Comparison of ENCODE assay signal across 1 cellular context in the genomic region with DNA sequence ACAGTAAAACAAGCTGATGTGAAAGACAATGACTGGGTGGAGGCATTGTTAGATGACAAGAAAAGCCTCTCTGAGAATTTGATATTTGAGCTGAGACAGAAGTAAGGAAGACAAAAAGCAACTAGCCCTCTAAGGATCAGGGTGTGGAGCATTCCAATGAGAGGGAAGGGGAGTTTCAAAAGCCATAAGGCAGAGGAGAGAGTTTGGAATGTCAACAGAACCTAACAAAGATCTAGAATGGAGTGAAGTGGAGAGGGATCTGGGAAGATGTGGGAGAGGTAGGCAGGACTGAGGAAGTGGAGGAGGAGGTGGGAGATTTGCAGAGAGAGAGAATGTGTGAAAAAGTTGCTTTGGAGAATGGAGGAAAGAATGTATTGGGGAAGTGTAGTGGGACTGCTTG.
TF ChIP-seq lines count a peak whose summit lies in the region.

No MANE protein-coding gene starts in this region.

TF ChIP-seq in HEK293, 187 proteins besides CTCF, POLR2A, EP300 and RAD21 (continued from another document):
- TF ChIP-seq, protein P1, sequence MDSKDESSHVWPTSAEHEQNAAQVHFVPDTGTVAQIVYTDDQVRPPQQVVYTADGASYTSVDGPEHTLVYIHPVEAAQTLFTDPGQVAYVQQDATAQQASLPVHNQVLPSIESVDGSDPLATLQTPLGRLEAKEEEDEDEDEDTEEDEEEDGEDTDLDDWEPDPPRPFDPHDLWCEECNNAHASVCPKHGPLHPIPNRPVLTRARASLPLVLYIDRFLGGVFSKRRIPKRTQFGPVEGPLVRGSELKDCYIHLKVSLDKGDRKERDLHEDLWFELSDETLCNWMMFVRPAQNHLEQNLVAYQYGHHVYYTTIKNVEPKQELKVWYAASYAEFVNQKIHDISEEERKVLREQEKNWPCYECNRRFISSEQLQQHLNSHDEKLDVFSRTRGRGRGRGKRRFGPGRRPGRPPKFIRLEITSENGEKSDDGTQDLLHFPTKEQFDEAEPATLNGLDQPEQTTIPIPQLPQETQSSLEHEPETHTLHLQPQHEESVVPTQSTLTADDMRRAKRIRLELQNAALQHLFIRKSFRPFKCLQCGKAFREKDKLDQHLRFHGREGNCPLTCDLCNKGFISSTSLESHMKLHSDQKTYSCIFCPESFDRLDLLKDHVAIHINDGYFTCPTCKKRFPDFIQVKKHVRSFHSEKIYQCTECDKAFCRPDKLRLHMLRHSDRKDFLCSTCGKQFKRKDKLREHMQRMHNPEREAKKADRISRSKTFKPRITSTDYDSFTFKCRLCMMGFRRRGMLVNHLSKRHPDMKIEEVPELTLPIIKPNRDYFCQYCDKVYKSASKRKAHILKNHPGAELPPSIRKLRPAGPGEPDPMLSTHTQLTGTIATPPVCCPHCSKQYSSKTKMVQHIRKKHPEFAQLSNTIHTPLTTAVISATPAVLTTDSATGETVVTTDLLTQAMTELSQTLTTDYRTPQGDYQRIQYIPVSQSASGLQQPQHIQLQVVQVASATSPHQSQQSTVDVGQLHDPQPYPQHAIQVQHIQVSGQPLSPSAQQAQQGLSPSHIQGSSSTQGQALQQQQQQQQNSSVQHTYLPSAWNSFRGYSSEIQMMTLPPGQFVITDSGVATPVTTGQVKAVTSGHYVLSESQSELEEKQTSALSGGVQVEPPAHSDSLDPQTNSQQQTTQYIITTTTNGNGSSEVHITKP (tag by site-specific recombination; IDR thresholded peaks at IDR 0.05): peak; percentile 86
- TF ChIP-seq, protein P2, sequence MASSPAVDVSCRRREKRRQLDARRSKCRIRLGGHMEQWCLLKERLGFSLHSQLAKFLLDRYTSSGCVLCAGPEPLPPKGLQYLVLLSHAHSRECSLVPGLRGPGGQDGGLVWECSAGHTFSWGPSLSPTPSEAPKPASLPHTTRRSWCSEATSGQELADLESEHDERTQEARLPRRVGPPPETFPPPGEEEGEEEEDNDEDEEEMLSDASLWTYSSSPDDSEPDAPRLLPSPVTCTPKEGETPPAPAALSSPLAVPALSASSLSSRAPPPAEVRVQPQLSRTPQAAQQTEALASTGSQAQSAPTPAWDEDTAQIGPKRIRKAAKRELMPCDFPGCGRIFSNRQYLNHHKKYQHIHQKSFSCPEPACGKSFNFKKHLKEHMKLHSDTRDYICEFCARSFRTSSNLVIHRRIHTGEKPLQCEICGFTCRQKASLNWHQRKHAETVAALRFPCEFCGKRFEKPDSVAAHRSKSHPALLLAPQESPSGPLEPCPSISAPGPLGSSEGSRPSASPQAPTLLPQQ (tag by site-specific recombination; IDR thresholded peaks at IDR 0.05): no peak
